ENCODE assay signal across 10 cellular contexts in genomic region chrX:17656035-17656418, GRCh38.
DNase-seq lines count a peak whose midpoint lies in the region; ATAC-seq lines count a peak whose summit lies in the region.
"Had no signal": no experiment of that assay in that cellular context is flagged by ENCODE, and none has a peak within 500 bp of the region (broad histone marks: within the 10 kb centered on the region; RNA-seq: fewer than 3 reads in every experiment).

No MANE protein-coding gene starts in this region.

- no peak overlapping the region for H4K8ac ChIP-seq in mesendoderm (ENCODE audit: low read depth, low read length)

- H3K56ac ChIP-seq in mesendoderm (ENCODE audit: low read length), result no peak overlapping the region

- no peaks in the 10 kb centered on the region for H3K79me1 ChIP-seq in mesendoderm (ENCODE audit: low read length)

- no peaks in the 10 kb centered on the region for H3K79me2 ChIP-seq in mesendoderm (ENCODE audit: control insufficient read depth, insufficient read depth, low read length)

- H2BK120ac ChIP-seq in mesendoderm (ENCODE audit: low read depth, low read length), result no peak overlapping the region

- H3K4me2 ChIP-seq in mesendoderm (ENCODE audit: low read length), result no peak overlapping the region

- H3K4me1 ChIP-seq in iPS-18a (ENCODE audit: control insufficient read depth, low read depth, low read length) (peaks cover 15% of the 10 kb centered on the region), mesendoderm (ENCODE audit: control insufficient read depth, low read depth, low read length) (no peaks in the 10 kb centered on the region)

- H3K36me3 Mint-ChIP-seq in activated CD4-positive, alpha-beta T cell treated with anti-CD3 and anti-CD28 coated beads, Interleukin-2, amount 10 ng/mL, durations not matched to agents 7 days and 5 days (ENCODE audit: low read depth), result no peaks in the 10 kb centered on the region
- H3K36me3 Mint-ChIP-seq in activated naive CD8-positive, alpha-beta T cell treated with anti-CD3 and anti-CD28 coated beads for 36 hours, result peaks cover 17% of the 10 kb centered on the region

- no peak for ATAC-seq in stimulated activated naive CD8-positive, alpha-beta T cell treated with anti-CD3 and anti-CD28 coated beads, Interleukin-15, Interleukin-2, amounts not matched to agents 100 U/mL and 50 U/mL, for 24 hours

- no CpG with 5 or more reads among the region's 36 CpGs for WGBS in mesendoderm (ENCODE audit: extremely low coverage, insufficient coverage, low lambda C conversion rate)

- no peak overlapping the region for H3K18ac ChIP-seq in mesendoderm (ENCODE audit: low read length)

- H4K5ac ChIP-seq in mesendoderm (ENCODE audit: low read length), result no peak overlapping the region

- no peak overlapping the region for H3K4ac ChIP-seq in mesendoderm (ENCODE audit: low read depth, low read length)

- peaks cover 25% of the 10 kb centered on the region for H3K4me1 Mint-ChIP-seq in activated CD4-positive, alpha-beta T cell treated with anti-CD3 and anti-CD28 coated beads, Interleukin-2, amount 10 ng/mL, durations not matched to agents 7 days and 5 days
- peaks cover 27% of the 10 kb centered on the region for H3K4me1 Mint-ChIP-seq in activated naive CD8-positive, alpha-beta T cell treated with anti-CD3 and anti-CD28 coated beads for 36 hours

- peaks cover 4% of the 10 kb centered on the region for H3K27me3 Mint-ChIP-seq in activated CD4-positive, alpha-beta T cell treated with anti-CD3 and anti-CD28 coated beads, Interleukin-2, amount 10 ng/mL, durations not matched to agents 7 days and 5 days
- H3K27me3 Mint-ChIP-seq in activated naive CD8-positive, alpha-beta T cell treated with anti-CD3 and anti-CD28 coated beads for 36 hours, result peaks cover 9% of the 10 kb centered on the region

- no peaks in the 10 kb centered on the region for H3K9me3 Mint-ChIP-seq in activated CD4-positive, alpha-beta T cell treated with anti-CD3 and anti-CD28 coated beads, Interleukin-2, amount 10 ng/mL, durations not matched to agents 7 days and 5 days
- H3K9me3 Mint-ChIP-seq in activated naive CD8-positive, alpha-beta T cell treated with anti-CD3 and anti-CD28 coated beads for 36 hours, result no peaks in the 10 kb centered on the region

- H2AK5ac ChIP-seq in mesendoderm (ENCODE audit: low read length), result no peak overlapping the region

- H3K9ac ChIP-seq in iPS-18a (ENCODE audit: low read length), result peak overlapping the region; percentile 29
- H3K9ac ChIP-seq in mesendoderm (ENCODE audit: low read length), result no peak overlapping the region

- H3K23ac ChIP-seq in mesendoderm (ENCODE audit: low read length), result no peak overlapping the region

- H3K4me3 Mint-ChIP-seq in activated CD4-positive, alpha-beta T cell treated with anti-CD3 and anti-CD28 coated beads, Interleukin-2, amount 10 ng/mL, durations not matched to agents 7 days and 5 days, result peak overlapping the region; percentile 67
- H3K4me3 Mint-ChIP-seq in activated naive CD8-positive, alpha-beta T cell treated with anti-CD3 and anti-CD28 coated beads for 36 hours, result peak overlapping the region; percentile 93

- no peak overlapping the region for H3K27ac ChIP-seq in iPS-18a (ENCODE audit: low read length)
- H3K27ac ChIP-seq in mesendoderm (ENCODE audit: low read depth, low read length), result no peak overlapping the region

- H3K27ac Mint-ChIP-seq in activated CD4-positive, alpha-beta T cell treated with anti-CD3 and anti-CD28 coated beads, Interleukin-2, amount 10 ng/mL, durations not matched to agents 7 days and 5 days, result no peak overlapping the region
- peak overlapping the region; percentile 91 for H3K27ac Mint-ChIP-seq in activated naive CD8-positive, alpha-beta T cell treated with anti-CD3 and anti-CD28 coated beads for 36 hours

- no peak for DNase-seq in activated CD4-positive, alpha-beta T cell treated with anti-CD3 and anti-CD28 coated beads, Interleukin-2, amount 10 ng/mL, durations not matched to agents 7 days and 5 days
- DNase-seq in activated CD4-positive, alpha-beta T cell treated with anti-CD3 and anti-CD28 coated beads for 4 hours, result no peak
- DNase-seq in activated naive CD8-positive, alpha-beta T cell treated with anti-CD3 and anti-CD28 coated beads for 36 hours, result peak; percentile 8
- peak; percentile 5 for DNase-seq in stimulated activated naive CD8-positive, alpha-beta T cell treated with anti-CD3 and anti-CD28 coated beads, Interleukin-15, Interleukin-2, amounts not matched to agents 100 U/mL and 50 U/mL, for 24 hours
- DNase-seq in mesendoderm, result no peak
- no peak for DNase-seq in MV-4-11 (lab: John Stamatoyannopoulos, UW)
- DNase-seq in AML-193 (lab: John Stamatoyannopoulos, UW), result no peak
- DNase-seq: ACHN; NK-92 treated with Interleukin-12 subunit alpha and Interleukin-12 subunit beta, amount 100 ng/mL, for 24 hours had no signal

- H3K36me3 ChIP-seq in iPS-18a (ENCODE audit: control insufficient read depth, low read depth, low read length) (no peaks in the 10 kb centered on the region), mesendoderm (ENCODE audit: control insufficient read depth, insufficient read depth, low read length) (no peaks in the 10 kb centered on the region)

- no peak overlapping the region for H2BK5ac ChIP-seq in mesendoderm (ENCODE audit: low read length)

- peaks cover 54% of the 10 kb centered on the region for H3K27me3 ChIP-seq in iPS-18a (ENCODE audit: control insufficient read depth, insufficient read depth, low read length)
- peaks cover 2% of the 10 kb centered on the region for H3K27me3 ChIP-seq in mesendoderm (ENCODE audit: insufficient read depth, low read length, poor library complexity)

- POLR2A ChIA-PET in activated CD4-positive, alpha-beta T cell treated with anti-CD3 and anti-CD28 coated beads, Interleukin-2, amount 10 ng/mL, durations not matched to agents 7 days and 5 days (lab: Charles Lee), result no interaction called here

- H3K9me3 ChIP-seq in iPS-18a (ENCODE audit: control insufficient read depth, low read depth, low read length), result no peaks in the 10 kb centered on the region

- peak overlapping the region; percentile 68 for H3K4me3 ChIP-seq in iPS-18a (ENCODE audit: low read length)
- H3K4me3 ChIP-seq in mesendoderm (ENCODE audit: low read length), result no peak overlapping the region

- no peak overlapping the region for H2BK15ac ChIP-seq in mesendoderm (replicated peaks; ENCODE audit: low read depth)

- CTCF ChIA-PET in activated CD4-positive, alpha-beta T cell treated with anti-CD3 and anti-CD28 coated beads, Interleukin-2, amount 10 ng/mL, durations not matched to agents 7 days and 5 days (lab: Charles Lee), result no interaction called here

Comparison
In these comparisons a context has a peak if more than half of its experiments do, and no peak if none do; other contexts are left out.
1. DNase-seq: peak in activated naive CD8-positive, alpha-beta T cell treated with anti-CD3 and anti-CD28 coated beads for 36 hours (single experiment) and stimulated activated naive CD8-positive, alpha-beta T cell treated with anti-CD3 and anti-CD28 coated beads, Interleukin-15, Interleukin-2, amounts not matched to agents 100 U/mL and 50 U/mL, for 24 hours (single experiment); none in activated CD4-positive, alpha-beta T cell treated with anti-CD3 and anti-CD28 coated beads, Interleukin-2, amount 10 ng/mL, durations not matched to agents 7 days and 5 days (single experiment), activated CD4-positive, alpha-beta T cell treated with anti-CD3 and anti-CD28 coated beads for 4 hours (0 of 2), mesendoderm (single experiment), MV-4-11 (single experiment) and AML-193 (0 of 2).